1 cellular context compared by ENCODE assay signal in genomic region chr17:66667090-66667489, GRCh38.
TF ChIP-seq lines count a peak whose summit lies in the region.

No MANE protein-coding gene starts in this region.

TF ChIP-seq in GM12878, 131 proteins besides CTCF, POLR2A, EP300 and RAD21:
- TF ChIP-seq NKRF (conservative IDR thresholded peaks at IDR 0.05) (peak; percentile 14; the same call in 1 of the 2 replicates), HCFC1 (IDR thresholded peaks at IDR 0.05; ENCODE audit: low read length) (no peak), YY1 (IDR thresholded peaks at IDR 0.05; ENCODE audit: low read depth, low read length) (0 out of 2 replicates have a peak, but pooled peaks have one; percentile 8)
TF ChIP-seq in GM12878: peak in this region for 2.
